11 cellular contexts compared by ENCODE assay signal in the genomic region with DNA sequence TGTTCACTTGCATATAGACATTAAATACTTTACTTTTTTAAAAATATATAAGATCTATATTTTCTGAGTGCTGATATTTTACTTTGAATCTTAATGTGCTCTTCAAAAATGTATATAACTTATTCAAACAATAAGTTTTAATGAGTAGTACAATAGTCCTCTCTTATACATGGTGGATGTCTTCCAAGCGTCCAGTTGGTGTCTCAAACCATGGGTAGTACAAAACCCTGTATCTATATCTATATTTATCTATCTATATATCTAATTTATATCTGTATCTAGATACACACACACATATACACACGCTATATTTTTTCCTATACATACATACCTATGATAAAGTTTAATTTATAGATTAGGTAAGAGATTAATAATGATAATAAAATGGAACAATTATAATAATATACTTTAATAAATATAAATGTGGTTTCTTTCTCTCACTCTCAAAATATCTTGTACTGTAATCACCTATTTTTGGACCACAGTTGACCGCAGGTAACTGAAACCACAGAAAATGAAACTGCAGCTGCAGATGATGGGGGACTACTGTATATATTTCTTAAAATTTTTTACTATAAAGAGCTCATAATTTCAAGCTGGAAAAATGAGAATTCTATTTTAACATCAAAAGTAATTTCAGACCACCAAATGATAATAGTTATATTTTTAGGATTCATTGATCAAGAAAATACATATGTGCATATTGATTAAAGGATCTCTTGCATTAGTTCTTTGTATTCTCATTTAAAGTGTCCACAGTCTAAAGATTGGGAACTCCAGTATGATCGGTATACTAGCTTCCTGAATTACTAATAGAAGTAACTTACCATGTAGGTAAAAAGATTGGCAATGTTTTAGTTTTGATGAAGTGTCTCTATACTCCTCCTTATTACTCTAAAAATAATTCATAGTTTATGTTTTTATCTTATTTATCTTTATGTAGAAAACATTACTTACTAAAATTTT.
DNase-seq lines count a peak whose midpoint lies in the region; ATAC-seq and TF ChIP-seq lines count a peak whose summit lies in the region.
"Had no signal": no experiment of that assay in that cellular context is flagged by ENCODE, and none has a peak within 500 bp of the region (broad histone marks: within the 10 kb centered on the region; RNA-seq: fewer than 3 reads in every experiment).

No MANE protein-coding gene starts in this region.

- no peak overlapping the region for H2BK120ac ChIP-seq in H9 (ENCODE audit: low read depth, low read length, poor library complexity, severe bottlenecking)

- TF ChIP-seq CTCF in H9 (conservative IDR thresholded peaks at IDR 0.05): no peak

- H2AFZ ChIP-seq in H9 (ENCODE audit: low read length): no peak overlapping the region

- H3K27me3 Mint-ChIP-seq in H9 (ENCODE audit: low read depth): no peaks in the 10 kb centered on the region
- H3K27me3 Mint-ChIP-seq: activated naive CD8-positive, alpha-beta T cell treated with anti-CD3 and anti-CD28 coated beads, Interleukin-2, amount 10 ng/mL, durations not matched to agents 7 days and 5 days had no signal

- H2AK5ac ChIP-seq in H9 (ENCODE audit: insufficient read length, low read length): no peak overlapping the region

- H3K36me3 Mint-ChIP-seq in H9 (ENCODE audit: insufficient read depth in 1 of 3, low read depth in 3 of 3): no peaks in the 10 kb centered on the region

- no peak overlapping the region for H3K4me2 ChIP-seq in H9 (ENCODE audit: insufficient read depth, insufficient read length, low read length)

- no peaks in the 10 kb centered on the region for H3K4me1 ChIP-seq in H9 (ENCODE audit: insufficient read depth, low read length)

- no peak overlapping the region for H2BK20ac ChIP-seq in H9 (ENCODE audit: low read depth, low read length, poor library complexity, severe bottlenecking)

- H3K79me1 ChIP-seq in H9 (ENCODE audit: insufficient read depth, low read depth, low read length, poor library complexity, severe bottlenecking): no peaks in the 10 kb centered on the region

- H3K27ac Mint-ChIP-seq in H9: no peak overlapping the region
- H3K27ac Mint-ChIP-seq: activated naive CD8-positive, alpha-beta T cell treated with anti-CD3 and anti-CD28 coated beads, Interleukin-2, amount 10 ng/mL, durations not matched to agents 7 days and 5 days had no signal

- no peak overlapping the region for H3T11ph ChIP-seq in H9 (ENCODE audit: low read length)

- H3K4me3 Mint-ChIP-seq in H9: no peak overlapping the region
- H3K4me3 Mint-ChIP-seq: activated naive CD8-positive, alpha-beta T cell treated with anti-CD3 and anti-CD28 coated beads, Interleukin-2, amount 10 ng/mL, durations not matched to agents 7 days and 5 days had no signal

- no peak overlapping the region for H3K18ac ChIP-seq in H9 (ENCODE audit: insufficient read length, low read depth, low read length)

- H3K14ac ChIP-seq in H9 (ENCODE audit: insufficient read depth, low read length): no peak overlapping the region

- no peaks in the 10 kb centered on the region for H3K23me2 ChIP-seq in H9 (ENCODE audit: insufficient read length, low read depth, low read length, poor library complexity, severe bottlenecking)

- no peak overlapping the region for H2BK15ac ChIP-seq in H9 (ENCODE audit: low read depth, low read length)

- H3K79me2 ChIP-seq in H9 (ENCODE audit: insufficient read depth, low read length): no peaks in the 10 kb centered on the region

- no peak overlapping the region for H4K8ac ChIP-seq in H9 (replicated peaks; ENCODE audit: insufficient read length, low read depth, low read length)

- ATAC-seq in GM18520 (IDR thresholded peaks at IDR 0.05; ENCODE audit: unreplicated experiment) (peak; percentile 92), GM21529 (IDR thresholded peaks at IDR 0.05; ENCODE audit: unreplicated experiment) (peak; percentile 95), HG03108 (IDR thresholded peaks at IDR 0.05; ENCODE audit: unreplicated experiment) (peak; percentile 90)
- ATAC-seq: heart right ventricle had no signal

- no peaks in the 10 kb centered on the region for H4K20me1 ChIP-seq in H9 (ENCODE audit: control insufficient read depth, insufficient read depth, insufficient read length)

- no peak overlapping the region for H4K5ac ChIP-seq in H9 (ENCODE audit: insufficient read length, low read depth, low read length)

- no peak overlapping the region for H3K56ac ChIP-seq in H9 (ENCODE audit: insufficient read length, low read depth, low read length)

- no CpG with 5 or more reads among the region's 4 CpGs for WGBS in H9 (ENCODE audit: extremely low coverage, insufficient read length, low lambda C conversion rate)

- DNase-seq in RPMI8226 (peak; percentile 87), mucosa of gallbladder (ENCODE audit: low spot score) (no peak), H9 (no peak), A172 (ENCODE audit: low spot score) (no peak)
- DNase-seq in activated CD4-positive, alpha-beta T cell treated with anti-CD3 and anti-CD28 coated beads for 48 hours: no peak
- DNase-seq: activated CD4-positive, alpha-beta T cell treated with anti-CD3 and anti-CD28 coated beads for 1 hour; activated naive CD8-positive, alpha-beta T cell treated with anti-CD3 and anti-CD28 coated beads, Interleukin-2, amount 10 ng/mL, durations not matched to agents 7 days and 5 days; heart right ventricle had no signal

- H2BK12ac ChIP-seq in H9 (ENCODE audit: insufficient read length, low read depth, low read length): no peak overlapping the region

- no peak overlapping the region for H3K27ac ChIP-seq in H9 (ENCODE audit: insufficient read length, low read depth, low read length)
- H3K27ac ChIP-seq: heart right ventricle had no signal

- no peak overlapping the region for H3K4ac ChIP-seq in H9 (ENCODE audit: low read depth, low read length)

- H3K9me3 ChIP-seq in H9 (ENCODE audit: control insufficient read depth, low read depth, low read length): no peaks in the 10 kb centered on the region
- H3K9me3 ChIP-seq: heart right ventricle had no signal

- H2BK5ac ChIP-seq in H9 (ENCODE audit: insufficient read length, low read length): no peak overlapping the region

- H3K9ac ChIP-seq in H9 (ENCODE audit: extremely low read depth, insufficient read length, low read length): no peak overlapping the region

- no peaks in the 10 kb centered on the region for H3K9me3 Mint-ChIP-seq in H9

- no peaks in the 10 kb centered on the region for H3K4me1 Mint-ChIP-seq in H9

- no peaks in the 10 kb centered on the region for H3K27me3 ChIP-seq in H9 (ENCODE audit: insufficient read depth, low read length)
- H3K27me3 ChIP-seq: heart right ventricle had no signal

- H4K91ac ChIP-seq in H9 (ENCODE audit: insufficient read length, low read depth, low read length): no peak overlapping the region

- H3K23ac ChIP-seq in H9 (ENCODE audit: insufficient read length, low read depth, low read length): no peak overlapping the region
